In the genomic region with DNA sequence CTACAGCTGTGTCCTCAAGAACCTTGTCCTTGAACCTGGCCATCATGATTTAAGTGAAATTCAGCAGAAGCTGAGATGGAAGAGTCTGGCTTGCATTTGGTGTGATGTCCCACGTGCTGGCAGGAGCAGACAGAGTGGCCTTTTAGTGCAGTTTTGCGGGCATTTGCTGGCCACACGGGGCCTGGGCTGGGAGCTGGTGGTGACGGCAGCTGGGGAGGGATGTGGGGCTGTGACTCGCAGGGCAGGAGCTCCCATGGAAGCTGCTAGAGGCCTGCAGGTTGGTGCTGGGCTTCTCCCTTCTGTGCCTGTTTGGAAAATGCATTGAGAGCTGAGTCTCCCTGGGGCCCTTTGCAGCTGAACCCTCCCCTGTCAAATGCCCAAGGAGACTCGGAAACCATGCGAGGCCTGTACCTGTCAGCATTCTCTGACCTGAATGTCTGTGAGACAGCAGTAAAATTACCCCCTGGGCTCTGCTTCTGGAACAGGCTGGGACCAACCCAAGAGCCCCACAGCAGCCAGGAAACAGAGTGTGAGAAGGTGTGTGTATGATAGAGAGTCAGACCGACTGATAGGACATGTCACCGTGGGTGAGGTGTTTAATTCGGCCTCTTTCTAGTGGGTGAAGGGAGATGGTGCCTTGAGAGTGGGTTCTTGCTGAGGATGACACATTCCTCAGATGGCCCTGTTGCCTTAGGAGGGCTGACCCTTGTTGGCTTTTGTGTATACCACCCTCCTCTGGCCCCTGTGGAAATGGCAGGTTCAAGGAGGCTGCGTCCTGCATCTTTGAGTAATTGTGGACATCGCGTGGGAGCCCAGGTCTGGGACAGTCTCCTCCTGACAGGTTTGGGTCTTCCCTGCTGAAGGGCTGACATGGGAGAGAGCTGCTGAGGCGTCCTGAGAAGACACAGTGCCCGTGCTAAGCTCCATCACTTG, we compare ENCODE assay signal across 13 cellular contexts.
DNase-seq lines count a peak whose midpoint lies in the region; ATAC-seq and TF ChIP-seq lines count a peak whose summit lies in the region.
"Had no signal": no experiment of that assay in that cellular context is flagged by ENCODE, and none has a peak within 500 bp of the region (broad histone marks: within the 10 kb centered on the region; RNA-seq: fewer than 3 reads in every experiment).

No MANE protein-coding gene starts in this region.

- DNase-seq in GM10248 (ENCODE audit: extremely low spot score) (peak; percentile 30), KBM-7 (peak; percentile 27), nephron progenitor cell (no peak), DMS114 treated with DMSO at 0.1 percent for 48 hours (lab: John Stamatoyannopoulos, UW; ENCODE audit: unreplicated experiment) (no peak)
- DNase-seq: CD8-positive, alpha-beta memory T cell; left lung; NCI-H1930; pancreas had no signal

- H3K4me1 Mint-ChIP-seq in nephron progenitor cell = peaks cover 94% of the 10 kb centered on the region

- POLR2A ChIA-PET in GM10248 (lab: Yijun Ruan, JAX) = interaction anchor here (0.6 kb wide), 1 partner anchor 44 kb away, joined by 3 read pairs; no protein-coding TSS in a partner anchor

- no peak overlapping the region for H3K4me3 Mint-ChIP-seq in nephron progenitor cell

- in situ Hi-C loops in KBM-7 (cut with MboI; ENCODE audit: low pct_unique_long_range_greater_than_20kb, low sequenced_read_pairs) = no loop called here

- H3K27ac Mint-ChIP-seq in nephron progenitor cell = peak overlapping the region; percentile 77

- H3K27ac ChIP-seq in cingulate gyrus (ENCODE audit: low read depth, low read length) = peak overlapping the region; percentile 67
- H3K27ac ChIP-seq: left lung, pancreas, thoracic aorta had no signal

- ATAC-seq in HG03439 (IDR thresholded peaks at IDR 0.05; ENCODE audit: unreplicated experiment) = no peak
- ATAC-seq in GM18498 (IDR thresholded peaks at IDR 0.05; ENCODE audit: unreplicated experiment) = no peak
- ATAC-seq in GM21367 (IDR thresholded peaks at IDR 0.05; ENCODE audit: unreplicated experiment) = no peak
- ATAC-seq: left lung, pancreas had no signal

- no peaks in the 10 kb centered on the region for H3K9me3 Mint-ChIP-seq in nephron progenitor cell
- H3K9me3 Mint-ChIP-seq: CD8-positive, alpha-beta memory T cell had no signal

- TF ChIP-seq CTCF in GM10248 (IDR thresholded peaks at IDR 0.05; ENCODE audit: control extremely low read depth, extremely low read depth, low read depth, missing control alignments) (no peak), nephron progenitor cell (IDR thresholded peaks at IDR 0.05) (peak; percentile 14)

- no peaks in the 10 kb centered on the region for H3K27me3 Mint-ChIP-seq in nephron progenitor cell (ENCODE audit: low read depth, poor library complexity)

- H3K36me3 Mint-ChIP-seq in nephron progenitor cell (ENCODE audit: low read depth) = peaks cover 20% of the 10 kb centered on the region

- CTCF ChIA-PET in GM10248 (lab: Yijun Ruan, JAX) = interaction anchor here (0.8 to 3.5 kb wide), 3 partner anchors 12 to 158 kb away, joined by 3 to 19 read pairs (median 4); no protein-coding TSS in a partner anchor

Comparison
In these comparisons a context has a peak if more than half of its experiments do, and no peak if none do; other contexts are left out.
1. DNase-seq: peak in GM10248 (single experiment) and KBM-7 (single experiment); none in nephron progenitor cell (single experiment) and DMS114 treated with DMSO at 0.1 percent for 48 hours (single experiment).